1 cellular context compared by ENCODE assay signal in genomic region chr5:96297290-96297689, GRCh38.
TF ChIP-seq lines count a peak whose summit lies in the region.

No MANE protein-coding gene starts in this region.

TF ChIP-seq in GM23338, 12 proteins besides CTCF, POLR2A, EP300 and RAD21 (continued from another document):
- TF ChIP-seq ETS1 (IDR thresholded peaks at IDR 0.05) (no peak), ZNF462 (CRISPR knock-in tag; IDR thresholded peaks at IDR 0.05) (no peak), EZH2phosphoT487 (IDR thresholded peaks at IDR 0.05; ENCODE audit: unreplicated experiment) (no peak), ZNF331 (CRISPR knock-in tag; IDR thresholded peaks at IDR 0.05; ENCODE audit: low read depth) (no peak), POLR2AphosphoS5 (IDR thresholded peaks at IDR 0.05; ENCODE audit: low read depth) (no peak), STAT1 (IDR thresholded peaks at IDR 0.05; ENCODE audit: unreplicated experiment) (no peak), EZH2 (IDR thresholded peaks at IDR 0.05; ENCODE audit: low read depth, unreplicated experiment) (no peak)
- TF ChIP-seq, protein P1, sequence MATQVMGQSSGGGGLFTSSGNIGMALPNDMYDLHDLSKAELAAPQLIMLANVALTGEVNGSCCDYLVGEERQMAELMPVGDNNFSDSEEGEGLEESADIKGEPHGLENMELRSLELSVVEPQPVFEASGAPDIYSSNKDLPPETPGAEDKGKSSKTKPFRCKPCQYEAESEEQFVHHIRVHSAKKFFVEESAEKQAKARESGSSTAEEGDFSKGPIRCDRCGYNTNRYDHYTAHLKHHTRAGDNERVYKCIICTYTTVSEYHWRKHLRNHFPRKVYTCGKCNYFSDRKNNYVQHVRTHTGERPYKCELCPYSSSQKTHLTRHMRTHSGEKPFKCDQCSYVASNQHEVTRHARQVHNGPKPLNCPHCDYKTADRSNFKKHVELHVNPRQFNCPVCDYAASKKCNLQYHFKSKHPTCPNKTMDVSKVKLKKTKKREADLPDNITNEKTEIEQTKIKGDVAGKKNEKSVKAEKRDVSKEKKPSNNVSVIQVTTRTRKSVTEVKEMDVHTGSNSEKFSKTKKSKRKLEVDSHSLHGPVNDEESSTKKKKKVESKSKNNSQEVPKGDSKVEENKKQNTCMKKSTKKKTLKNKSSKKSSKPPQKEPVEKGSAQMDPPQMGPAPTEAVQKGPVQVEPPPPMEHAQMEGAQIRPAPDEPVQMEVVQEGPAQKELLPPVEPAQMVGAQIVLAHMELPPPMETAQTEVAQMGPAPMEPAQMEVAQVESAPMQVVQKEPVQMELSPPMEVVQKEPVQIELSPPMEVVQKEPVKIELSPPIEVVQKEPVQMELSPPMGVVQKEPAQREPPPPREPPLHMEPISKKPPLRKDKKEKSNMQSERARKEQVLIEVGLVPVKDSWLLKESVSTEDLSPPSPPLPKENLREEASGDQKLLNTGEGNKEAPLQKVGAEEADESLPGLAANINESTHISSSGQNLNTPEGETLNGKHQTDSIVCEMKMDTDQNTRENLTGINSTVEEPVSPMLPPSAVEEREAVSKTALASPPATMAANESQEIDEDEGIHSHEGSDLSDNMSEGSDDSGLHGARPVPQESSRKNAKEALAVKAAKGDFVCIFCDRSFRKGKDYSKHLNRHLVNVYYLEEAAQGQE (IDR thresholded peaks at IDR 0.05; ENCODE audit: unreplicated experiment), result no peak
